In the genomic region with DNA sequence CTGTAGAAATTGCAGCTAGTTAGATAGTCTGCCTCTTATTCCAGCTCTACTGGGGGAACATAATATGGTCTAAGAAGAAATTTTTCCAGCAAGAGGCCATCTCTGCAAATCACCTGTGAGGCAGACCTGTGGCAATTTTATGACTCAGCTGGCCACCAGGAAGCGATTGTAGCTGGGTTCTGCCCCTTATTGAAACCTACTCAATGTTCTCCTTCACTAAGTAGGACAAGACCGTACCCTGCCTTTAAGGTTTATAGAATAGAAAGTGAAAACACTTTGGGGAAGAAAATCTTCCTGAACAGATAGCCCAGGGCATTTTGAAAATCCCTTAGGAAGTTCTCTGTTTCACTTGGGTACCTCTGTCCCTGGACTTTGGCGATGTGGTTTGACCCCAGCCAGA, we compare ENCODE assay signal across 12 cellular contexts. TPM values are rescaled to one million over a fixed set of nuclear protein-coding genes. Genes with fewer than 3 reads are reported as not detected.
DNase-seq lines count a peak whose midpoint lies in the region; ATAC-seq and TF ChIP-seq lines count a peak whose summit lies in the region.
"Had no signal": no experiment of that assay in that cellular context is flagged by ENCODE, and none has a peak within 500 bp of the region (broad histone marks: within the 10 kb centered on the region; RNA-seq: fewer than 3 reads in every experiment).

No MANE protein-coding gene starts in this region.

- no peaks in the 10 kb centered on the region for H3K9me3 Mint-ChIP-seq in activated naive CD8-positive, alpha-beta T cell treated with anti-CD3 and anti-CD28 coated beads for 36 hours
- H3K9me3 Mint-ChIP-seq in neural progenitor cell: no peaks in the 10 kb centered on the region

- ATAC-seq in GM19023 (IDR thresholded peaks at IDR 0.05; ENCODE audit: unreplicated experiment) (peak; percentile 47), HG03097 (IDR thresholded peaks at IDR 0.05; ENCODE audit: low FRiP score, unreplicated experiment) (peak; percentile 25), HG03159 (IDR thresholded peaks at IDR 0.05; ENCODE audit: unreplicated experiment) (no peak)

- H3K4me1 ChIP-seq in neural progenitor cell (no peaks in the 10 kb centered on the region), OCI-LY7 (ENCODE audit: insufficient read depth, low read length, poor library complexity, severe bottlenecking) (no peaks in the 10 kb centered on the region)

- no peaks in the 10 kb centered on the region for H3F3A ChIP-seq in neural progenitor cell (ENCODE audit: low read depth)

- no peak overlapping the region for H3K9ac ChIP-seq in neural progenitor cell

- H3K36me3 Mint-ChIP-seq in activated naive CD8-positive, alpha-beta T cell treated with anti-CD3 and anti-CD28 coated beads for 36 hours: no peaks in the 10 kb centered on the region
- H3K36me3 Mint-ChIP-seq in neural progenitor cell: no peaks in the 10 kb centered on the region

- no peaks in the 10 kb centered on the region for H3K9me2 ChIP-seq in OCI-LY7 (ENCODE audit: insufficient read depth, low read length)

- TF ChIP-seq CTCF in neural progenitor cell (IDR thresholded peaks at IDR 0.05) (no peak), OCI-LY7 (conservative IDR thresholded peaks at IDR 0.05; ENCODE audit: low read length) (no peak)

- no peak overlapping the region for H2AFZ ChIP-seq in neural progenitor cell (replicated peaks)
- no peak overlapping the region for H2AFZ ChIP-seq in OCI-LY7 (ENCODE audit: low read length)

- peak overlapping the region; percentile 93 for H3K27ac Mint-ChIP-seq in activated naive CD8-positive, alpha-beta T cell treated with anti-CD3 and anti-CD28 coated beads for 36 hours
- H3K27ac Mint-ChIP-seq in neural progenitor cell: no peak overlapping the region

- H3K27ac ChIP-seq in neural progenitor cell (no peak overlapping the region), OCI-LY7 (ENCODE audit: low read depth, low read length, poor library complexity, severe bottlenecking) (no peak overlapping the region)
- H3K27ac ChIP-seq: C4-2B had no signal

- no peaks in the 10 kb centered on the region for H3K9me3 ChIP-seq in neural progenitor cell (ENCODE audit: low read depth)
- H3K9me3 ChIP-seq in OCI-LY7 (ENCODE audit: low read length): no peaks in the 10 kb centered on the region

- no peak overlapping the region for H3K4me3 ChIP-seq in neural progenitor cell
- no peak overlapping the region for H3K4me3 ChIP-seq in OCI-LY7 (ENCODE audit: low read depth, low read length, poor library complexity, severe bottlenecking)
- H3K4me3 ChIP-seq: esophagus squamous epithelium had no signal

- POLR2A ChIA-PET in OCI-LY7 (lab: Charles Lee): no interaction called here

- peaks cover 39% of the 10 kb centered on the region for H3K4me1 Mint-ChIP-seq in activated naive CD8-positive, alpha-beta T cell treated with anti-CD3 and anti-CD28 coated beads for 36 hours
- no peaks in the 10 kb centered on the region for H3K4me1 Mint-ChIP-seq in neural progenitor cell

- H3K36me3 ChIP-seq in neural progenitor cell (no peaks in the 10 kb centered on the region), OCI-LY7 (ENCODE audit: insufficient read depth, low read length) (no peaks in the 10 kb centered on the region)
- H3K36me3 ChIP-seq: esophagus squamous epithelium had no signal

- no peaks in the 10 kb centered on the region for H4K20me1 ChIP-seq in neural progenitor cell (ENCODE audit: low read depth)
- no peaks in the 10 kb centered on the region for H4K20me1 ChIP-seq in OCI-LY7 (ENCODE audit: insufficient read depth, low read length)

- H3K27me3 Mint-ChIP-seq in activated naive CD8-positive, alpha-beta T cell treated with anti-CD3 and anti-CD28 coated beads for 36 hours: no peaks in the 10 kb centered on the region
- H3K27me3 Mint-ChIP-seq in neural progenitor cell (ENCODE audit: insufficient read depth, low read depth): peaks cover 2% of the 10 kb centered on the region

- peak overlapping the region; percentile 53 for H3K4me3 Mint-ChIP-seq in activated naive CD8-positive, alpha-beta T cell treated with anti-CD3 and anti-CD28 coated beads for 36 hours
- H3K4me3 Mint-ChIP-seq in neural progenitor cell: no peak overlapping the region

- CTCF ChIA-PET in OCI-LY7 (lab: Charles Lee; ENCODE audit: unreplicated experiment): no interaction called here

- H3K4me2 ChIP-seq in neural progenitor cell (no peak overlapping the region), OCI-LY7 (ENCODE audit: low read length) (no peak overlapping the region)

- no peaks in the 10 kb centered on the region for H3K27me3 ChIP-seq in neural progenitor cell
- H3K27me3 ChIP-seq: esophagus squamous epithelium had no signal

- DNase-seq in CD1c-positive myeloid dendritic cell (ENCODE audit: extremely low spot score) (peak; percentile 26), neural progenitor cell (ENCODE audit: low spot score) (no peak), NCI-H1417 (lab: John Stamatoyannopoulos, UW) (no peak), OCI-LY7 (ENCODE audit: low spot score) (no peak)
- no peak for DNase-seq in activated naive CD8-positive, alpha-beta T cell treated with anti-CD3 and anti-CD28 coated beads for 36 hours
- DNase-seq: aorta, esophagus squamous epithelium, kidney glomerular epithelial cell had no signal

- H3K79me2 ChIP-seq in neural progenitor cell (ENCODE audit: low read depth): no peaks in the 10 kb centered on the region
- no peaks in the 10 kb centered on the region for H3K79me2 ChIP-seq in OCI-LY7 (ENCODE audit: insufficient read depth, low read depth, low read length)

- intact Hi-C loops in OCI-LY7 (cut with micrococcal nuclease; ENCODE audit: unreplicated experiment): no loop called here

- no TSS peak for BruUV-seq in OCI-LY7 (replicated peaks; lab: Mats Ljungman, UMichigan)

RNA-seq across cellular contexts. Expression of a gene that starts 7.9 kb away (rescaled TPM):
- 10 to 100 TPM; 51.5 to 52.7 TPM for total RNA-seq in activated naive CD8-positive, alpha-beta T cell treated with anti-CD3 and anti-CD28 coated beads for 36 hours
- not detected in 2 replicates for total RNA-seq in neural progenitor cell (ENCODE audit: low replicate concordance)
- total RNA-seq in OCI-LY7 (2014; rRNA removed; shearing (Covaris generic)): not detected in 2 replicates
- not detected in 2 replicates for total RNA-seq in OCI-LY7 (2022)

RNA-seq across cellular contexts. Expression of a gene that starts 18.0 kb away (rescaled TPM):
- not detected for total RNA-seq in activated naive CD8-positive, alpha-beta T cell treated with anti-CD3 and anti-CD28 coated beads for 36 hours
- total RNA-seq in neural progenitor cell (ENCODE audit: low replicate concordance) (not detected in 2 replicates), OCI-LY7 (2022) (not detected in 2 replicates)
- not detected in 2 replicates for total RNA-seq in OCI-LY7 (2014; rRNA removed; shearing (Covaris generic))

RNA-seq across cellular contexts. Expression of a gene that starts 21.6 kb away (rescaled TPM):
- 10 to 100 TPM; 43.7 to 49.4 TPM for total RNA-seq in activated naive CD8-positive, alpha-beta T cell treated with anti-CD3 and anti-CD28 coated beads for 36 hours
- total RNA-seq in neural progenitor cell (ENCODE audit: low replicate concordance): not detected in 2 replicates
- 0.09 TPM in 1 of 2 replicates, not detected in the other for total RNA-seq in OCI-LY7 (2014; rRNA removed; shearing (Covaris generic))
- total RNA-seq in OCI-LY7 (2022): not detected in 2 replicates

Comparison
In these comparisons a context has a peak if more than half of its experiments do, and no peak if none do; other contexts are left out.
1. RNA of a gene that starts 7.9 kb away (total RNA-seq): 51.5 to 52.7 TPM in activated naive CD8-positive, alpha-beta T cell treated with anti-CD3 and anti-CD28 coated beads for 36 hours; not detected in neural progenitor cell and not detected in OCI-LY7; every median in the first group is over 10 times any median in the second.
2. RNA of a gene that starts 21.6 kb away (total RNA-seq): 43.7 to 49.4 TPM in activated naive CD8-positive, alpha-beta T cell treated with anti-CD3 and anti-CD28 coated beads for 36 hours; 0.09 TPM in OCI-LY7 and not detected in neural progenitor cell; every median in the first group is over 10 times any median in the second.